In genomic region chr20:4560667-4561066, GRCh38 we compare ENCODE assay signal across 24 cellular contexts.
DNase-seq lines count a peak whose midpoint lies in the region; FAIRE-seq and TF ChIP-seq lines count a peak whose summit lies in the region.
"Had no signal": no experiment of that assay in that cellular context is flagged by ENCODE, and none has a peak within 500 bp of the region (broad histone marks: within the 10 kb centered on the region; RNA-seq: fewer than 3 reads in every experiment).

No MANE protein-coding gene starts in this region.

- no peak for FAIRE-seq in endothelial cell of umbilical vein (lab: Jason Lieb, UNC)
- FAIRE-seq: D721Med, G401.6, HTR-8/SVneo, RCC 7860 had no signal

- TF ChIP-seq POLR2A in endothelial cell of umbilical vein (IDR thresholded peaks at IDR 0.05; ENCODE audit: low read depth, low read length), result no peak

- peaks cover 11% of the 10 kb centered on the region for H3K4me1 ChIP-seq in endothelial cell of umbilical vein (ENCODE audit: control insufficient read depth, extremely low read depth, insufficient read depth, low read length)

- H3K9me1 ChIP-seq in endothelial cell of umbilical vein (replicated peaks; ENCODE audit: control insufficient read depth, extremely low read depth, insufficient read depth, low read length), result no peaks in the 10 kb centered on the region

- H3K79me2 ChIP-seq in endothelial cell of umbilical vein (ENCODE audit: control insufficient read depth, insufficient read depth, low read length), result no peaks in the 10 kb centered on the region

- H3K4me2 ChIP-seq in endothelial cell of umbilical vein (ENCODE audit: insufficient read depth, low read length), result no peak overlapping the region
- H3K4me2 ChIP-seq: BLaER1 treated with 17β-estradiol and CSF1 and Interleukin-3, amounts not matched to agents 10 nM and 100 nM had no signal

- no peak overlapping the region for H3K9ac ChIP-seq in endothelial cell of umbilical vein (replicated peaks; ENCODE audit: extremely low read depth, insufficient read depth, low read length)
- H3K9ac ChIP-seq: BLaER1 treated with 17β-estradiol and CSF1 and Interleukin-3, amounts not matched to agents 10 nM and 100 nM had no signal

- DNase-seq in AG04450 (ENCODE audit: low read depth, low spot score) (peak; percentile 59), HT1080 (ENCODE audit: low read depth) (peak; percentile 18), endothelial cell of umbilical vein (ENCODE audit: low read depth, low spot score) (no peak), myocyte (ENCODE audit: low read depth) (peak; percentile 54), cortex of kidney (lab: John Stamatoyannopoulos, UW) (no peak), superior temporal gyrus (ENCODE audit: extremely low spot score) (no peak), HuH-7 (ENCODE audit: low spot score) (no peak)
- no peak for DNase-seq in activated CD8-positive, alpha-beta memory T cell treated with anti-CD3 and anti-CD28 coated beads for 24 hours
- DNase-seq: CD8-positive, alpha-beta memory T cell; DMS79; H7; NCI-H1105 treated with DMSO at 0.1 percent for 48 hours; NCI-H1694; NCI-H2081 treated with DMSO at 0.1 percent for 48 hours; NCI-H748 treated with DMSO at 0.1 percent for 48 hours; NK-92 treated with Interleukin-12 subunit alpha and Interleukin-12 subunit beta, amount 100 ng/mL, for 24 hours; SHP77 had no signal

- dilution Hi-C loops in endothelial cell of umbilical vein (cut with MboI; ENCODE audit: extremely low pct_ligation_motif_present, low sequenced_read_pairs), result no loop called here

- CTCF ChIA-PET in AG04450 (lab: Charles Lee) (no interaction called here), endothelial cell of umbilical vein (lab: Charles Lee) (interaction anchor here (1.1 kb wide), 1 partner anchor 9 kb away, joined by 3 read pairs; no protein-coding TSS in a partner anchor)

- TF ChIP-seq CTCF in AG04450 (IDR thresholded peaks at IDR 0.05; ENCODE audit: low read depth, low read length) (no peak), endothelial cell of umbilical vein (IDR thresholded peaks at IDR 0.05; ENCODE audit: extremely low read depth in 1 of 2, insufficient read depth in 1 of 2, low read depth in 1 of 2, low read length in 2 of 2) (no peak)

- BruUV-seq in endothelial cell of umbilical vein (replicated peaks; lab: Mats Ljungman, UMichigan), result no TSS peak

- no peaks in the 10 kb centered on the region for H3K36me3 ChIP-seq in endothelial cell of umbilical vein (ENCODE audit: control insufficient read depth in 2 of 2, extremely low read depth in 1 of 2, insufficient read depth in 2 of 2, low read length in 2 of 2)
- H3K36me3 ChIP-seq: BLaER1 treated with 17β-estradiol and CSF1 and Interleukin-3, amounts not matched to agents 10 nM and 100 nM had no signal

- intact Hi-C loops in endothelial cell of umbilical vein (cut with micrococcal nuclease), result no loop called here

- H3K27me3 ChIP-seq in AG04450 (ENCODE audit: control insufficient read depth, insufficient read depth, low read length), result no peaks in the 10 kb centered on the region
- H3K27me3 ChIP-seq in endothelial cell of umbilical vein (ENCODE audit: control insufficient read depth in 2 of 2, insufficient read depth in 2 of 2, low read length in 2 of 2), result peaks cover 0 to 4% of the 10 kb centered on the region in 2 experiments
- H3K27me3 ChIP-seq: BLaER1 treated with 17β-estradiol and CSF1 and Interleukin-3, amounts not matched to agents 10 nM and 100 nM had no signal

- POLR2A ChIA-PET in AG04450 (lab: Yijun Ruan, JAX), result interaction anchor here (0.7 to 1.2 kb wide), 3 partner anchors 13 to 42 kb away, joined by 3 read pairs; no protein-coding TSS in a partner anchor
- POLR2A ChIA-PET in endothelial cell of umbilical vein (lab: Charles Lee), result no interaction called here

- H3K4me3 ChIP-seq in AG04450 (ENCODE audit: low read depth, low read length), result no peak overlapping the region
- H3K4me3 ChIP-seq in endothelial cell of umbilical vein (replicated peaks in 1 of 3; ENCODE audit: insufficient read depth in 1 of 3, low read depth in 1 of 3, low read length in 3 of 3), result no peak overlapping the region
- H3K4me3 ChIP-seq: BLaER1 treated with 17β-estradiol and CSF1 and Interleukin-3, amounts not matched to agents 10 nM and 100 nM; SK-N-MC had no signal

- no peak overlapping the region for H2AFZ ChIP-seq in endothelial cell of umbilical vein (ENCODE audit: low read depth, low read length)

- no peaks in the 10 kb centered on the region for H4K20me1 ChIP-seq in endothelial cell of umbilical vein (replicated peaks; ENCODE audit: control insufficient read depth, extremely low read depth, insufficient read depth, low read length)
- H4K20me1 ChIP-seq: BLaER1 treated with 17β-estradiol and CSF1 and Interleukin-3, amounts not matched to agents 10 nM and 100 nM had no signal

- H3K27ac ChIP-seq in AG04450 (ENCODE audit: low read depth, low read length), result no peak overlapping the region
- H3K27ac ChIP-seq in endothelial cell of umbilical vein (ENCODE audit: insufficient read depth, low read depth, low read length), result no peak overlapping the region
- H3K27ac ChIP-seq: BLaER1 treated with 17β-estradiol and CSF1 and Interleukin-3, amounts not matched to agents 10 nM and 100 nM; HL-60; SK-N-MC had no signal

- H3K9me3 ChIP-seq in AG04450 (ENCODE audit: control insufficient read depth, insufficient read depth, low read length), result no peaks in the 10 kb centered on the region
- H3K9me3 ChIP-seq in endothelial cell of umbilical vein (replicated peaks; ENCODE audit: control insufficient read depth, insufficient read depth, low read length), result no peaks in the 10 kb centered on the region

TF ChIP-seq in endothelial cell of umbilical vein, 7 proteins besides CTCF, POLR2A, EP300 and RAD21:
- no peak for TF ChIP-seq EZH2 (IDR thresholded peaks at IDR 0.05; ENCODE audit: borderline replicate concordance, low read depth, low read length, severe bottlenecking)
- peak; percentile 10 for TF ChIP-seq JUN (IDR thresholded peaks at IDR 0.05; ENCODE audit: borderline replicate concordance, insufficient read depth, insufficient read length, low read depth)
- TF ChIP-seq MAX (IDR thresholded peaks at IDR 0.05; ENCODE audit: insufficient read depth, insufficient read length), result no peak
- TF ChIP-seq GATA2 (IDR thresholded peaks at IDR 0.05; ENCODE audit: insufficient read depth, insufficient read length, low read depth, low read length), result no peak
- TF ChIP-seq FOS (IDR thresholded peaks at IDR 0.05; ENCODE audit: borderline replicate concordance, insufficient read depth, low read length), result peak; percentile 78
- TF ChIP-seq POLR2AphosphoS5 (IDR thresholded peaks at IDR 0.05; ENCODE audit: insufficient read depth, low read depth, low read length), result no peak
- TF ChIP-seq MYC (IDR thresholded peaks at IDR 0.05; ENCODE audit: low read depth, low read length), result no peak

Comparison
In these comparisons a context has a peak if more than half of its experiments do, and no peak if none do; other contexts are left out.
1. DNase-seq: peak in AG04450 (single experiment), HT1080 (single experiment) and myocyte (single experiment); none in endothelial cell of umbilical vein (single experiment), cortex of kidney (single experiment), superior temporal gyrus (single experiment), HuH-7 (single experiment) and activated CD8-positive, alpha-beta memory T cell treated with anti-CD3 and anti-CD28 coated beads for 24 hours (single experiment).